ENCODE assay signal across 23 cellular contexts in genomic region chr10:11186330-11186729, GRCh38.
DNase-seq lines count a peak whose midpoint lies in the region; ATAC-seq and TF ChIP-seq lines count a peak whose summit lies in the region.
"Had no signal": no experiment of that assay in that cellular context is flagged by ENCODE, and none has a peak within 500 bp of the region (broad histone marks: within the 10 kb centered on the region; RNA-seq: fewer than 3 reads in every experiment).

No MANE protein-coding gene starts in this region.

- no peak overlapping the region for H3K27ac ChIP-seq in CD8-positive, alpha-beta T cell (ENCODE audit: low read depth, low read length)
- H3K27ac ChIP-seq: esophagus muscularis mucosa, gastrocnemius medialis, tibial artery had no signal

- no peak overlapping the region for H3K4me3 ChIP-seq in CD8-positive, alpha-beta T cell (ENCODE audit: low read depth, low read length)
- H3K4me3 ChIP-seq: esophagus muscularis mucosa, gastrocnemius medialis, tibial artery had no signal

- peaks cover 26% of the 10 kb centered on the region for H3K36me3 ChIP-seq in CD8-positive, alpha-beta T cell (ENCODE audit: insufficient read depth, low read length)
- H3K36me3 ChIP-seq: gastrocnemius medialis had no signal

- TF ChIP-seq CTCF in CD8-positive, alpha-beta T cell (IDR thresholded peaks at IDR 0.05), result no peak

- peaks cover 93% of the 10 kb centered on the region for H3K4me1 Mint-ChIP-seq in activated CD8-positive, alpha-beta memory T cell treated with anti-CD3 and anti-CD28 coated beads, Interleukin-2, amount 10 ng/mL, durations not matched to agents 7 days and 5 days
- H3K4me1 Mint-ChIP-seq in CD8-positive, alpha-beta T cell (ENCODE audit: low read depth), result peaks cover 70% of the 10 kb centered on the region
- H3K4me1 Mint-ChIP-seq in activated CD4-positive, alpha-beta memory T cell treated with anti-CD3 and anti-CD28 coated beads, Interleukin-2, amount 10 ng/mL, durations not matched to agents 7 days and 5 days, result peaks cover 97% of the 10 kb centered on the region
- peaks cover 0 to 100% of the 10 kb centered on the region in 2 donors for H3K4me1 Mint-ChIP-seq in immature natural killer cell

- H3K4me1 ChIP-seq in CD8-positive, alpha-beta T cell (ENCODE audit: insufficient read depth, low read length), result peaks cover 92% of the 10 kb centered on the region

- H3K27me3 Mint-ChIP-seq in activated CD8-positive, alpha-beta memory T cell treated with anti-CD3 and anti-CD28 coated beads, Interleukin-2, amount 10 ng/mL, durations not matched to agents 7 days and 5 days, result no peaks in the 10 kb centered on the region
- H3K27me3 Mint-ChIP-seq in CD8-positive, alpha-beta T cell (ENCODE audit: low read depth), result no peaks in the 10 kb centered on the region
- no peaks in the 10 kb centered on the region for H3K27me3 Mint-ChIP-seq in activated CD4-positive, alpha-beta memory T cell treated with anti-CD3 and anti-CD28 coated beads, Interleukin-2, amount 10 ng/mL, durations not matched to agents 7 days and 5 days
- peaks cover 2 to 22% (median 4%) of the 10 kb centered on the region in 3 donors for H3K27me3 Mint-ChIP-seq in immature natural killer cell (ENCODE audit: low read depth in 3 of 3)

- no peak for ATAC-seq in activated CD8-positive, alpha-beta memory T cell treated with anti-CD3 and anti-CD28 coated beads, Interleukin-2, amount 10 ng/mL, durations not matched to agents 7 days and 5 days
- ATAC-seq in CD8-positive, alpha-beta T cell, result no peak
- ATAC-seq in HG02642 (IDR thresholded peaks at IDR 0.05; ENCODE audit: poor library complexity, unreplicated experiment) (no peak), HG03025 (IDR thresholded peaks at IDR 0.05; ENCODE audit: low FRiP score, unreplicated experiment) (no peak)
- ATAC-seq: gastrocnemius medialis had no signal

- peaks cover 7% of the 10 kb centered on the region for H3K9me3 Mint-ChIP-seq in activated CD8-positive, alpha-beta memory T cell treated with anti-CD3 and anti-CD28 coated beads, Interleukin-2, amount 10 ng/mL, durations not matched to agents 7 days and 5 days (ENCODE audit: low read depth)
- H3K9me3 Mint-ChIP-seq in CD8-positive, alpha-beta T cell, result peaks cover 6% of the 10 kb centered on the region
- peaks cover 17% of the 10 kb centered on the region for H3K9me3 Mint-ChIP-seq in activated CD4-positive, alpha-beta memory T cell treated with anti-CD3 and anti-CD28 coated beads, Interleukin-2, amount 10 ng/mL, durations not matched to agents 7 days and 5 days
- H3K9me3 Mint-ChIP-seq in immature natural killer cell, result peaks cover 0 to 2% (median 0%) of the 10 kb centered on the region in 6 donors

- H3K9me3 ChIP-seq in CD8-positive, alpha-beta T cell (ENCODE audit: low read length), result peaks cover 9% of the 10 kb centered on the region
- H3K9me3 ChIP-seq: gastrocnemius medialis had no signal

- CTCF ChIA-PET in activated CD8-positive, alpha-beta memory T cell treated with anti-CD3 and anti-CD28 coated beads, Interleukin-2, amount 10 ng/mL, durations not matched to agents 7 days and 5 days (lab: Charles Lee), result no interaction called here
- CTCF ChIA-PET in CD8-positive, alpha-beta T cell (lab: Charles Lee), result no interaction called here
- CTCF ChIA-PET in activated CD4-positive, alpha-beta memory T cell treated with anti-CD3 and anti-CD28 coated beads, Interleukin-2, amount 10 ng/mL, durations not matched to agents 7 days and 5 days (lab: Charles Lee), result interaction anchor here (0.7 kb wide), 1 partner anchor 23 kb away, joined by 7 read pairs; no protein-coding TSS in a partner anchor

- peak overlapping the region; percentile 10 for H3K4me3 Mint-ChIP-seq in activated CD8-positive, alpha-beta memory T cell treated with anti-CD3 and anti-CD28 coated beads, Interleukin-2, amount 10 ng/mL, durations not matched to agents 7 days and 5 days
- H3K4me3 Mint-ChIP-seq in CD8-positive, alpha-beta T cell, result peak overlapping the region; percentile 48
- no peak overlapping the region for H3K4me3 Mint-ChIP-seq in activated CD4-positive, alpha-beta memory T cell treated with anti-CD3 and anti-CD28 coated beads, Interleukin-2, amount 10 ng/mL, durations not matched to agents 7 days and 5 days
- H3K4me3 Mint-ChIP-seq in immature natural killer cell, result peak overlapping the region; percentile 61 to 74 (median 65)
- H3K4me3 Mint-ChIP-seq: nephron had no signal

- intact Hi-C loops in CD8-positive, alpha-beta T cell (cut with DNase I, micrococcal nuclease), result no loop called here

- H3K27ac Mint-ChIP-seq in activated CD8-positive, alpha-beta memory T cell treated with anti-CD3 and anti-CD28 coated beads, Interleukin-2, amount 10 ng/mL, durations not matched to agents 7 days and 5 days, result peak overlapping the region; percentile 54
- peak overlapping the region; percentile 78 for H3K27ac Mint-ChIP-seq in CD8-positive, alpha-beta T cell
- peak overlapping the region; percentile 1 for H3K27ac Mint-ChIP-seq in activated CD4-positive, alpha-beta memory T cell treated with anti-CD3 and anti-CD28 coated beads, Interleukin-2, amount 10 ng/mL, durations not matched to agents 7 days and 5 days
- H3K27ac Mint-ChIP-seq in immature natural killer cell, result peak overlapping the region in 4 of 6 donors; percentile 77 to 96 (median 92)
- H3K27ac Mint-ChIP-seq: nephron had no signal

- peaks cover 96% of the 10 kb centered on the region for H3K36me3 Mint-ChIP-seq in activated CD8-positive, alpha-beta memory T cell treated with anti-CD3 and anti-CD28 coated beads, Interleukin-2, amount 10 ng/mL, durations not matched to agents 7 days and 5 days
- peaks cover 95% of the 10 kb centered on the region for H3K36me3 Mint-ChIP-seq in CD8-positive, alpha-beta T cell
- peaks cover 96% of the 10 kb centered on the region for H3K36me3 Mint-ChIP-seq in activated CD4-positive, alpha-beta memory T cell treated with anti-CD3 and anti-CD28 coated beads, Interleukin-2, amount 10 ng/mL, durations not matched to agents 7 days and 5 days (ENCODE audit: low read depth)
- peaks cover 47 to 65% (median 64%) of the 10 kb centered on the region in 3 donors for H3K36me3 Mint-ChIP-seq in immature natural killer cell

- H3K27me3 ChIP-seq in CD8-positive, alpha-beta T cell (ENCODE audit: insufficient read depth, low read length), result no peaks in the 10 kb centered on the region
- H3K27me3 ChIP-seq: esophagus muscularis mucosa, gastrocnemius medialis, tibial artery had no signal

- no peak for DNase-seq in activated CD8-positive, alpha-beta memory T cell treated with anti-CD3 and anti-CD28 coated beads, Interleukin-2, amount 10 ng/mL, durations not matched to agents 7 days and 5 days
- DNase-seq in activated CD8-positive, alpha-beta memory T cell treated with anti-CD3 and anti-CD28 coated beads for 24 hours, result no peak
- no peak for DNase-seq in CD8-positive, alpha-beta T cell
- DNase-seq in activated CD4-positive, alpha-beta memory T cell treated with anti-CD3 and anti-CD28 coated beads, Interleukin-2, amount 10 ng/mL, durations not matched to agents 7 days and 5 days, result no peak
- DNase-seq in immature natural killer cell, result no peak
- DNase-seq in AG08395 (ENCODE audit: low spot score), result no peak
- DNase-seq: activated effector memory CD4-positive, alpha-beta T cell treated with Interleukin-2 at 50 U/mL for 16 hours; C1 segment of cervical spinal cord; cerebellar nuclear complex; effector CD4-positive, alpha-beta T cell; gastrocnemius medialis; kidney; mesenchymal stem cell; NCI-H1694; NCI-H69; posterior cingulate gyrus; Right ventricle myocardium superior; stimulated activated naive CD4-positive, alpha-beta T cell; tibial artery had no signal

- POLR2A ChIA-PET in CD8-positive, alpha-beta T cell (lab: Charles Lee), result no interaction called here
- POLR2A ChIA-PET in activated CD4-positive, alpha-beta memory T cell treated with anti-CD3 and anti-CD28 coated beads, Interleukin-2, amount 10 ng/mL, durations not matched to agents 7 days and 5 days (lab: Charles Lee), result interaction anchor here (0.6 to 2.1 kb wide), 2 partner anchors 9 to 22 kb away, joined by 3 to 5 read pairs; no protein-coding TSS in a partner anchor

Comparison
In these comparisons a context has a peak if more than half of its experiments do, and no peak if none do; other contexts are left out.
1. H3K27ac Mint-ChIP-seq: peak in every context shown above with its lines; median percentile 92 in immature natural killer cell; 78 in CD8-positive, alpha-beta T cell; 54 in activated CD8-positive, alpha-beta memory T cell treated with anti-CD3 and anti-CD28 coated beads, Interleukin-2, amount 10 ng/mL, durations not matched to agents 7 days and 5 days; 1 in activated CD4-positive, alpha-beta memory T cell treated with anti-CD3 and anti-CD28 coated beads, Interleukin-2, amount 10 ng/mL, durations not matched to agents 7 days and 5 days.